Comparison of ENCODE assay signal across 16 cellular contexts in genomic region chr7:110693348-110693747, GRCh38.
DNase-seq lines count a peak whose midpoint lies in the region; ATAC-seq and TF ChIP-seq lines count a peak whose summit lies in the region.
"Had no signal": no experiment of that assay in that cellular context is flagged by ENCODE, and none has a peak within 500 bp of the region (broad histone marks: within the 10 kb centered on the region; RNA-seq: fewer than 3 reads in every experiment).

No MANE protein-coding gene starts in this region.

- no peak overlapping the region for H3K4me3 Mint-ChIP-seq in stimulated activated naive CD8-positive, alpha-beta T cell treated with anti-CD3 and anti-CD28 coated beads, Interleukin-15, amount 100 ng/mL, for 72 hours

- intact Hi-C loops in mucosa of descending colon (cut with DNase I, micrococcal nuclease) = no loop called here

- peak; percentile 29 for DNase-seq in DMS53 treated with DMSO at 0.1 percent for 48 hours (lab: John Stamatoyannopoulos, UW; ENCODE audit: unreplicated experiment)
- DNase-seq in NCI-H1417 treated with DMSO at 0.1 percent for 48 hours (lab: John Stamatoyannopoulos, UW) = peak; percentile 18
- peak; percentile 73 for DNase-seq in NCI-H69 (lab: John Stamatoyannopoulos, UW)
- peak in 1 of 3 donors; percentile 21 for DNase-seq in mucosa of descending colon
- no peak for DNase-seq in NCI-H2029 treated with DMSO at 0.1 percent for 48 hours (lab: John Stamatoyannopoulos, UW)
- DNase-seq in stimulated activated naive CD8-positive, alpha-beta T cell treated with anti-CD3 and anti-CD28 coated beads, Interleukin-15, amount 100 ng/mL, for 72 hours = no peak
- no peak for DNase-seq in occipital lobe (lab: John Stamatoyannopoulos, UW)
- DNase-seq in H4 (ENCODE audit: low spot score) = no peak
- DNase-seq: DMS 273 treated with DMSO at 0.1 percent for 48 hours, IMR-90, Karpas-422, NCI-H1436 treated with DMSO at 0.1 percent for 48 hours, OCI-M1, RPMI8226, SIG-M5 had no signal

- no peaks in the 10 kb centered on the region for H3K4me1 Mint-ChIP-seq in stimulated activated naive CD8-positive, alpha-beta T cell treated with anti-CD3 and anti-CD28 coated beads, Interleukin-15, amount 100 ng/mL, for 72 hours

- no peak for TF ChIP-seq CTCF in mucosa of descending colon (IDR thresholded peaks at IDR 0.05)

- no peak overlapping the region for H3K27ac Mint-ChIP-seq in stimulated activated naive CD8-positive, alpha-beta T cell treated with anti-CD3 and anti-CD28 coated beads, Interleukin-15, amount 100 ng/mL, for 72 hours

- no peaks in the 10 kb centered on the region for H3K36me3 ChIP-seq in mucosa of descending colon (ENCODE audit: low read depth)
- H3K36me3 ChIP-seq: HAP-1 had no signal

- H3K27me3 Mint-ChIP-seq in stimulated activated naive CD8-positive, alpha-beta T cell treated with anti-CD3 and anti-CD28 coated beads, Interleukin-15, amount 100 ng/mL, for 72 hours = no peaks in the 10 kb centered on the region

- no peaks in the 10 kb centered on the region for H3K9me3 ChIP-seq in mucosa of descending colon
- H3K9me3 ChIP-seq: HAP-1 had no signal

- peaks cover 4% of the 10 kb centered on the region for H3K4me1 ChIP-seq in mucosa of descending colon (ENCODE audit: low read depth)
- H3K4me1 ChIP-seq: HAP-1 had no signal

- H3K4me3 ChIP-seq in mucosa of descending colon = no peak overlapping the region
- H3K4me3 ChIP-seq: HAP-1 had no signal

- H3K9me3 Mint-ChIP-seq in stimulated activated naive CD8-positive, alpha-beta T cell treated with anti-CD3 and anti-CD28 coated beads, Interleukin-15, amount 100 ng/mL, for 72 hours = no peaks in the 10 kb centered on the region

- peak; percentile 100 for ATAC-seq in mucosa of descending colon
- ATAC-seq in stimulated activated naive CD8-positive, alpha-beta T cell treated with anti-CD3 and anti-CD28 coated beads, Interleukin-15, amount 100 ng/mL, for 72 hours = no peak

Comparison
In these comparisons a context has a peak if more than half of its experiments do, and no peak if none do; other contexts are left out.
1. DNase-seq: peak in DMS53 treated with DMSO at 0.1 percent for 48 hours (single experiment), NCI-H1417 treated with DMSO at 0.1 percent for 48 hours (single experiment) and NCI-H69 (single experiment); none in NCI-H2029 treated with DMSO at 0.1 percent for 48 hours (single experiment), stimulated activated naive CD8-positive, alpha-beta T cell treated with anti-CD3 and anti-CD28 coated beads, Interleukin-15, amount 100 ng/mL, for 72 hours (0 of 2), occipital lobe (single experiment) and H4 (single experiment).